ENCODE assay signal across 39 cellular contexts in the genomic region with DNA sequence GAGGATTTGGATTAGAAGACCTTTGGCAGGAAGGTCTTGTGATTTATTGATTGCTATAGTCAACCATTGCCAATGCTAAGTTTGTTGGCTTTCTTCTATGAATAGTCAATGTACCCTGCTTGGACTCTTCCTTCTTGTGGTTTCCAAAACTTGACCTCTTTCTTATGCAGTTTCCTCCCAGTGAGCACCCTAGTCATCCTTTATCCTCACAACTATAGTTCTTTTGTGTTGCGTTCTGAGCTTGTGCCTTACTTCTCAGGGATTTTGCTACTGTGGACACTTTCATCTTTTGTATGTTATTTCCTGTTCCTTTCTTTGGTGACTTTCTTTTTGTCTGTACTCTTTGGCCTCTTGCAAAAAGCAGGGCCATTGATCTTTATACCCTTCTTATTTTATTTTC.
"Had no signal": no experiment of that assay in that cellular context is flagged by ENCODE, and none has a peak within 500 bp of the region (broad histone marks: within the 10 kb centered on the region; RNA-seq: fewer than 3 reads in every experiment).

No MANE protein-coding gene starts in this region.

- H3K4me3 Mint-ChIP-seq: activated CD4-positive, alpha-beta memory T cell treated with anti-CD3 and anti-CD28 coated beads, Interleukin-2, amount 10 ng/mL, durations not matched to agents 7 days and 5 days; activated CD4-positive, alpha-beta T cell treated with anti-CD3 and anti-CD28 coated beads for 36 hours; activated CD4-positive, alpha-beta T cell treated with anti-CD3 and anti-CD28 coated beads, Interleukin-2, amount 10 ng/mL, durations not matched to agents 7 days and 5 days; activated CD8-positive, alpha-beta memory T cell treated with anti-CD3 and anti-CD28 coated beads, Interleukin-2, amount 10 ng/mL, durations not matched to agents 7 days and 5 days; activated CD8-positive, alpha-beta T cell treated with anti-CD3 and anti-CD28 coated beads, Interleukin-2, amount 10 ng/mL, durations not matched to agents 7 days and 5 days; activated naive CD4-positive, alpha-beta T cell treated with anti-CD3 and anti-CD28 coated beads, Interleukin-2, amount 10 ng/mL, durations not matched to agents 7 days and 5 days; activated naive CD4-positive, alpha-beta T cell treated with anti-CD3 and anti-CD28 coated beads, Interleukin-2, amount 50 U/mL, for 24 hours; activated naive CD8-positive, alpha-beta T cell; activated naive CD8-positive, alpha-beta T cell treated with anti-CD3 and anti-CD28 coated beads, Interleukin-2, amount 10 ng/mL, durations not matched to agents 7 days and 5 days; activated naive CD8-positive, alpha-beta T cell treated with anti-CD3 and anti-CD28 coated beads, Interleukin-2, amount 50 U/mL, for 24 hours; activated T-cell treated with anti-CD3 and anti-CD28 coated beads, Interleukin-2, amount 50 U/mL, for 24 hours; brain; central memory CD8-positive, alpha-beta T cell; T-helper 1 cell treated with Interleukin-12 subunit alpha and Interleukin-12 subunit beta and Interleukin-4 antibody, amounts not matched to agents 30 μg/mL and 1 μg/mL, for 36 hours; T-helper 2 cell treated with Interferon-gamma antibody and Interleukin-4, amounts not matched to agents 5 μg/mL and 100 μg/mL, for 36 hours had no signal

- H3K36me3 Mint-ChIP-seq: activated CD8-positive, alpha-beta memory T cell treated with anti-CD3 and anti-CD28 coated beads, Interleukin-2, amount 10 ng/mL, durations not matched to agents 7 days and 5 days; activated naive CD4-positive, alpha-beta T cell treated with anti-CD3 and anti-CD28 coated beads, Interleukin-2, amount 10 ng/mL, durations not matched to agents 7 days and 5 days; activated naive CD4-positive, alpha-beta T cell treated with anti-CD3 and anti-CD28 coated beads, Interleukin-2, amount 50 U/mL, for 24 hours; activated naive CD8-positive, alpha-beta T cell; activated naive CD8-positive, alpha-beta T cell treated with anti-CD3 and anti-CD28 coated beads, Interleukin-2, amount 10 ng/mL, durations not matched to agents 7 days and 5 days; brain had no signal

- H3K27me3 Mint-ChIP-seq: activated CD4-positive, alpha-beta memory T cell treated with anti-CD3 and anti-CD28 coated beads, Interleukin-2, amount 10 ng/mL, durations not matched to agents 7 days and 5 days; activated CD4-positive, alpha-beta T cell treated with anti-CD3 and anti-CD28 coated beads for 36 hours; activated CD4-positive, alpha-beta T cell treated with anti-CD3 and anti-CD28 coated beads, Interleukin-2, amount 10 ng/mL, durations not matched to agents 7 days and 5 days; activated CD8-positive, alpha-beta memory T cell treated with anti-CD3 and anti-CD28 coated beads, Interleukin-2, amount 10 ng/mL, durations not matched to agents 7 days and 5 days; activated naive CD4-positive, alpha-beta T cell treated with anti-CD3 and anti-CD28 coated beads, Interleukin-2, amount 10 ng/mL, durations not matched to agents 7 days and 5 days; activated naive CD4-positive, alpha-beta T cell treated with anti-CD3 and anti-CD28 coated beads, Interleukin-2, amount 50 U/mL, for 24 hours; activated naive CD8-positive, alpha-beta T cell; activated naive CD8-positive, alpha-beta T cell treated with anti-CD3 and anti-CD28 coated beads, Interleukin-2, amount 10 ng/mL, durations not matched to agents 7 days and 5 days; activated naive CD8-positive, alpha-beta T cell treated with anti-CD3 and anti-CD28 coated beads, Interleukin-2, amount 50 U/mL, for 24 hours; activated T-cell treated with anti-CD3 and anti-CD28 coated beads, Interleukin-2, amount 50 U/mL, for 24 hours; brain; central memory CD8-positive, alpha-beta T cell had no signal

- H3K4me1 ChIP-seq: ascending aorta had no signal

- H3K36me3 ChIP-seq: ascending aorta, cardiac muscle cell had no signal

- H3K4me3 ChIP-seq: ascending aorta, cardiac muscle cell had no signal

- H3K27ac ChIP-seq: ascending aorta, cardiac muscle cell, VCaP had no signal

- H3K27ac Mint-ChIP-seq: activated CD4-positive, alpha-beta memory T cell treated with anti-CD3 and anti-CD28 coated beads, Interleukin-2, amount 10 ng/mL, durations not matched to agents 7 days and 5 days; activated CD4-positive, alpha-beta T cell treated with anti-CD3 and anti-CD28 coated beads for 36 hours; activated CD4-positive, alpha-beta T cell treated with anti-CD3 and anti-CD28 coated beads, Interleukin-2, amount 10 ng/mL, durations not matched to agents 7 days and 5 days; activated CD8-positive, alpha-beta memory T cell treated with anti-CD3 and anti-CD28 coated beads, Interleukin-2, amount 10 ng/mL, durations not matched to agents 7 days and 5 days; activated CD8-positive, alpha-beta T cell treated with anti-CD3 and anti-CD28 coated beads, Interleukin-2, amount 10 ng/mL, durations not matched to agents 7 days and 5 days; activated naive CD4-positive, alpha-beta T cell treated with anti-CD3 and anti-CD28 coated beads, Interleukin-2, amount 10 ng/mL, durations not matched to agents 7 days and 5 days; activated naive CD4-positive, alpha-beta T cell treated with anti-CD3 and anti-CD28 coated beads, Interleukin-2, amount 50 U/mL, for 24 hours; activated naive CD8-positive, alpha-beta T cell; activated naive CD8-positive, alpha-beta T cell treated with anti-CD3 and anti-CD28 coated beads, Interleukin-2, amount 10 ng/mL, durations not matched to agents 7 days and 5 days; activated naive CD8-positive, alpha-beta T cell treated with anti-CD3 and anti-CD28 coated beads, Interleukin-2, amount 50 U/mL, for 24 hours; activated T-cell treated with anti-CD3 and anti-CD28 coated beads, Interleukin-2, amount 50 U/mL, for 24 hours; activated T-helper 2 cell treated with anti-CD3 and anti-CD28 coated beads, Interferon-gamma antibody, Interleukin-2, Interleukin-4, amounts not matched to agents 10 μg/mL and 5 μg/mL and 100 μg/mL, durations not matched to agents 14 hours and 24 hours and 36 hours; brain; T-helper 1 cell treated with Interleukin-12 subunit alpha and Interleukin-12 subunit beta and Interleukin-4 antibody, amounts not matched to agents 30 μg/mL and 1 μg/mL, for 36 hours; T-helper 2 cell treated with Interferon-gamma antibody and Interleukin-4, amounts not matched to agents 5 μg/mL and 100 μg/mL, for 36 hours had no signal

- ATAC-seq: activated CD4-positive, alpha-beta T cell treated with anti-CD3 and anti-CD28 coated beads for 36 hours; activated CD4-positive, CD25-positive, alpha-beta regulatory T cell treated with anti-CD3 and anti-CD28 coated beads, Interleukin-2, amount 50 U/mL, for 24 hours; activated CD8-positive, alpha-beta memory T cell treated with anti-CD3 and anti-CD28 coated beads, Interleukin-2, amount 10 ng/mL, durations not matched to agents 7 days and 5 days; activated CD8-positive, alpha-beta T cell treated with anti-CD3 and anti-CD28 coated beads, Interleukin-2, amount 10 ng/mL, durations not matched to agents 7 days and 5 days; activated naive CD8-positive, alpha-beta T cell treated with anti-CD3 and anti-CD28 coated beads, Interleukin-2, amount 50 U/mL, for 24 hours had no signal

- H3K27me3 ChIP-seq: ascending aorta, cardiac muscle cell had no signal

- H3K9me3 Mint-ChIP-seq: activated CD4-positive, alpha-beta T cell treated with anti-CD3 and anti-CD28 coated beads, Interleukin-2, amount 10 ng/mL, durations not matched to agents 7 days and 5 days; activated naive CD4-positive, alpha-beta T cell treated with anti-CD3 and anti-CD28 coated beads, Interleukin-2, amount 50 U/mL, for 24 hours; activated naive CD8-positive, alpha-beta T cell treated with anti-CD3 and anti-CD28 coated beads, Interleukin-2, amount 10 ng/mL, durations not matched to agents 7 days and 5 days had no signal

- H3K9me3 ChIP-seq: ascending aorta had no signal

- FAIRE-seq: bronchial epithelial cell, TTC549 had no signal

- DNase-seq: activated CD4-positive, alpha-beta memory T cell treated with anti-CD3 and anti-CD28 coated beads, Interleukin-2, amount 10 ng/mL, durations not matched to agents 7 days and 5 days; activated CD4-positive, alpha-beta T cell treated with anti-CD3 and anti-CD28 coated beads for 1 hour; activated CD4-positive, alpha-beta T cell treated with anti-CD3 and anti-CD28 coated beads for 36 hours; activated CD4-positive, alpha-beta T cell treated with anti-CD3 and anti-CD28 coated beads for 48 hours; activated CD4-positive, alpha-beta T cell treated with anti-CD3 and anti-CD28 coated beads, Interleukin-2, amount 10 ng/mL, durations not matched to agents 7 days and 5 days; activated CD4-positive, alpha-beta T cell treated with anti-CD3 and anti-CD28 coated beads, Interleukin-2, amount 50 U/mL, for 48 hours; activated CD4-positive, CD25-positive, alpha-beta regulatory T cell; activated CD8-positive, alpha-beta memory T cell treated with anti-CD3 and anti-CD28 coated beads for 24 hours; activated CD8-positive, alpha-beta memory T cell treated with anti-CD3 and anti-CD28 coated beads, Interleukin-2, amount 10 ng/mL, durations not matched to agents 7 days and 5 days; activated CD8-positive, alpha-beta memory T cell treated with anti-CD3 and anti-CD28 coated beads, Interleukin-2, amount 50 U/mL, for 48 hours; activated CD8-positive, alpha-beta T cell treated with anti-CD3 and anti-CD28 coated beads, Interleukin-2, amount 10 ng/mL, durations not matched to agents 7 days and 5 days; activated effector memory CD4-positive, alpha-beta T cell treated with Interleukin-2 at 50 U/mL for 16 hours; activated gamma-delta T cell; activated naive CD4-positive, alpha-beta T cell treated with anti-CD3 and anti-CD28 coated beads, Interleukin-2, amount 10 ng/mL, durations not matched to agents 7 days and 5 days; activated naive CD4-positive, alpha-beta T cell treated with Interleukin-2 at 50 U/mL for 16 hours; activated naive CD8-positive, alpha-beta T cell treated with anti-CD3 and anti-CD28 coated beads, Interleukin-2, amount 10 ng/mL, durations not matched to agents 7 days and 5 days; activated naive CD8-positive, alpha-beta T cell treated with anti-CD3 and anti-CD28 coated beads, Interleukin-2, amount 50 U/mL, for 24 hours; activated T-cell treated with anti-CD3 and anti-CD28 coated beads, Interleukin-2, amount 50 U/mL, for 24 hours; activated T-cell treated with anti-CD3 and anti-CD28 coated beads, Interleukin-2, amount 50 U/mL, for 48 hours; amygdala; anterior cingulate cortex; caudate nucleus; cerebellar nuclear complex; T-helper 1 cell; T-helper 2 cell; T-helper 9 cell had no signal

- H3K4me1 Mint-ChIP-seq: activated CD4-positive, alpha-beta memory T cell treated with anti-CD3 and anti-CD28 coated beads, Interleukin-2, amount 10 ng/mL, durations not matched to agents 7 days and 5 days; activated CD4-positive, alpha-beta T cell treated with anti-CD3 and anti-CD28 coated beads for 36 hours; activated CD4-positive, alpha-beta T cell treated with anti-CD3 and anti-CD28 coated beads, Interleukin-2, amount 10 ng/mL, durations not matched to agents 7 days and 5 days; activated CD8-positive, alpha-beta memory T cell treated with anti-CD3 and anti-CD28 coated beads, Interleukin-2, amount 10 ng/mL, durations not matched to agents 7 days and 5 days; activated naive CD4-positive, alpha-beta T cell treated with anti-CD3 and anti-CD28 coated beads, Interleukin-2, amount 10 ng/mL, durations not matched to agents 7 days and 5 days; activated naive CD4-positive, alpha-beta T cell treated with anti-CD3 and anti-CD28 coated beads, Interleukin-2, amount 50 U/mL, for 24 hours; activated naive CD8-positive, alpha-beta T cell treated with anti-CD3 and anti-CD28 coated beads, Interleukin-2, amount 10 ng/mL, durations not matched to agents 7 days and 5 days; activated naive CD8-positive, alpha-beta T cell treated with anti-CD3 and anti-CD28 coated beads, Interleukin-2, amount 50 U/mL, for 24 hours; brain; central memory CD8-positive, alpha-beta T cell had no signal
